In genomic region chr22:41600976-41601375, GRCh38 we compare ENCODE assay signal across 27 cellular contexts. TPM values are rescaled to one million over a fixed set of nuclear protein-coding genes. Genes with fewer than 3 reads are reported as not detected.
"Had no signal": no experiment of that assay in that cellular context is flagged by ENCODE, and none has a peak within 500 bp of the region (broad histone marks: within the 10 kb centered on the region; RNA-seq: fewer than 3 reads in every experiment).

No MANE protein-coding gene starts in this region.

- H3K4me3 ChIP-seq: K562 had no signal

- DNase-seq: activated B cell treated with CpG ODN at 0.5 μM for 24 hours; activated CD4-positive, alpha-beta T cell treated with anti-CD3 and anti-CD28 coated beads for 1 hour; activated CD4-positive, alpha-beta T cell treated with anti-CD3 and anti-CD28 coated beads, Interleukin-2, amount 10 ng/mL, durations not matched to agents 24 days and 14 days; activated CD4-positive, alpha-beta T cell treated with anti-CD3 and anti-CD28 coated beads, Interleukin-2, amount 50 U/mL, for 48 hours; activated CD8-positive, alpha-beta memory T cell treated with anti-CD3 and anti-CD28 coated beads for 24 hours; activated effector memory CD4-positive, alpha-beta T cell treated with anti-CD3 and anti-CD28 coated beads, Interleukin-2, amount 50 U/mL, for 16 hours; activated naive CD4-positive, alpha-beta T cell treated with Interleukin-2 at 50 U/mL for 16 hours; activated T-cell treated with anti-CD3 and anti-CD28 coated beads, Interleukin-2, amount 50 U/mL, for 4 hours; amygdala; Karpas-422; MM.1S; NCI-H1105; NCI-H1436; NCI-H1694 treated with DMSO at 0.1 percent for 48 hours; NCI-H2081; NCI-H510A treated with DMSO at 0.1 percent for 48 hours; NCI-H69; NK-92 treated with Interleukin-12 subunit alpha and Interleukin-12 subunit beta, amount 100 ng/mL, for 24 hours; OCI-M1; RPMI8226; SHP77 treated with DMSO at 0.1 percent for 48 hours; T-helper 2 cell; T1000 had no signal

- ATAC-seq: activated naive CD4-positive, alpha-beta T cell treated with anti-CD3 and anti-CD28 coated beads, Interleukin-2, amount 50 U/mL, for 72 hours; activated T-cell treated with anti-CD3 and anti-CD28 coated beads, Interleukin-2, amount 50 U/mL, for 4 hours; K562; Panc1 had no signal

RNA-seq across cellular contexts. Expression of gene CSDC2, which starts 40.2 kb away (rescaled TPM):
- total RNA-seq: activated B cell treated with CpG ODN at 0.5 μM for 24 hours; activated CD4-positive, alpha-beta T cell treated with anti-CD3 and anti-CD28 coated beads, Interleukin-2, amount 10 ng/mL, durations not matched to agents 24 days and 14 days; activated naive CD4-positive, alpha-beta T cell treated with anti-CD3 and anti-CD28 coated beads, Interleukin-2, amount 50 U/mL, for 72 hours; SK-MEL-5 had no signal
- polyA plus RNA-seq: K562 had no signal
